In the genomic region with DNA sequence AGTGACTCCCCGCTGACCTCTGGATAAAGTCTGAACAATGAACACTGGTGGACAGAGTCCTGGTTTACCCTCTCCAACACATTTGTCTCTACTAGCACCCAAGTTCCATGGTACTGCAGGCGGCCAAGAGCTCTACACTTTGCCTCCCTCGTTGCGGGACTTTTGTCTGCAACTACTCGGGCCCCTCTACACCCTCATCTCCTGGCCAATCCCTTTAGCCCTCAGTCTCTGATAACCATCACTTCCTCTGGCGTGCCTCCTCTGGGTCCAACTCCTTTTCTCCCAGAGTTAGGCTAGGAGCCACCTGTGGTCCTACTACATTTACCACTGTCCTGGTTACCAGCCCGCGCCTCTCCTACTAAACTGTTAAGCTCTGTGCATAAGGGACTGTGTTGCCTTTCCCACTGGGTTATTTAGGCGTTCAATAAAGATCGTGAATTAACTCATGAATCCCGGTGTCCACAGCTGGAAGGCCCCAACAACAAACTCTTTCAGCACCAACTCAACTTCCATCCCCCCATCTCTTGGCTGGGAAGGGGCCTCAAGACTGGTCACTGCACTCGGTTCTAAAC, we compare ENCODE assay signal across 1 cellular context.
TF ChIP-seq lines count a peak whose summit lies in the region.

No MANE protein-coding gene starts in this region.

TF ChIP-seq in SK-N-SH treated with all-trans-retinoic acid at 6 μM for 48 hours, 23 proteins besides CTCF, POLR2A, EP300 and RAD21 (continued from another document):
- TF ChIP-seq, protein P1, sequence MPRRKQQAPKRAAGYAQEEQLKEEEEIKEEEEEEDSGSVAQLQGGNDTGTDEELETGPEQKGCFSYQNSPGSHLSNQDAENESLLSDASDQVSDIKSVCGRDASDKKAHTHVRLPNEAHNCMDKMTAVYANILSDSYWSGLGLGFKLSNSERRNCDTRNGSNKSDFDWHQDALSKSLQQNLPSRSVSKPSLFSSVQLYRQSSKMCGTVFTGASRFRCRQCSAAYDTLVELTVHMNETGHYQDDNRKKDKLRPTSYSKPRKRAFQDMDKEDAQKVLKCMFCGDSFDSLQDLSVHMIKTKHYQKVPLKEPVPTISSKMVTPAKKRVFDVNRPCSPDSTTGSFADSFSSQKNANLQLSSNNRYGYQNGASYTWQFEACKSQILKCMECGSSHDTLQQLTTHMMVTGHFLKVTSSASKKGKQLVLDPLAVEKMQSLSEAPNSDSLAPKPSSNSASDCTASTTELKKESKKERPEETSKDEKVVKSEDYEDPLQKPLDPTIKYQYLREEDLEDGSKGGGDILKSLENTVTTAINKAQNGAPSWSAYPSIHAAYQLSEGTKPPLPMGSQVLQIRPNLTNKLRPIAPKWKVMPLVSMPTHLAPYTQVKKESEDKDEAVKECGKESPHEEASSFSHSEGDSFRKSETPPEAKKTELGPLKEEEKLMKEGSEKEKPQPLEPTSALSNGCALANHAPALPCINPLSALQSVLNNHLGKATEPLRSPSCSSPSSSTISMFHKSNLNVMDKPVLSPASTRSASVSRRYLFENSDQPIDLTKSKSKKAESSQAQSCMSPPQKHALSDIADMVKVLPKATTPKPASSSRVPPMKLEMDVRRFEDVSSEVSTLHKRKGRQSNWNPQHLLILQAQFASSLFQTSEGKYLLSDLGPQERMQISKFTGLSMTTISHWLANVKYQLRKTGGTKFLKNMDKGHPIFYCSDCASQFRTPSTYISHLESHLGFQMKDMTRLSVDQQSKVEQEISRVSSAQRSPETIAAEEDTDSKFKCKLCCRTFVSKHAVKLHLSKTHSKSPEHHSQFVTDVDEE (CRISPR knock-in tag; IDR thresholded peaks at IDR 0.05): no peak
